In the genomic region with DNA sequence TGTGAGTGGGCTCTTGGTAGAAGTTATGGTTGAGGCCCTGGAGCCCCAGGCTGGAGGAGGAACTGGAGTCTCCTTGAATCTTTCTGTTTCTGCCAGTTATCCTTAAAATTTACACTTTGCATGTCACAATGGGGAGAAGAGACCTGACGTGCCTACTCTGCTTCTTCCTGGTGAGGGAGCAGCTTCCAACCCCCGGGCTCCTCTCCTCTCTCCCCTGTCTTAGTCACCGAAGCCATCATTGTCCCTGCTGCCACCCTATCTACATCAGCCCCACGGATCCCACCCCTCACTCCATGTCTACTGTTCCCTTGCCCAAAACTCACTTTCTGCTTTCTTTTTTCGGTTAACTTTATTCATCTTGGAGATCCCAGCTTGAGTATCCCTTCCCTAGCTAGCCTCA, we compare ENCODE assay signal across 16 cellular contexts. TPM values are rescaled to one million over a fixed set of nuclear protein-coding genes. Genes with fewer than 3 reads are reported as not detected.
DNase-seq lines count a peak whose midpoint lies in the region; TF ChIP-seq lines count a peak whose summit lies in the region.
"Had no signal": no experiment of that assay in that cellular context is flagged by ENCODE, and none has a peak within 500 bp of the region (broad histone marks: within the 10 kb centered on the region; RNA-seq: fewer than 3 reads in every experiment).

No MANE protein-coding gene starts in this region.

- 97% methylated on average over 4 of the region's 5 CpGs for whole genome bisulfite sequencing in mammary epithelial cell (ENCODE audit: low coverage, missing lambda C conversion rate)

- H2AFZ ChIP-seq in mammary epithelial cell (ENCODE audit: low read depth, low read length) (no peak overlapping the region), PC-9 (no peak overlapping the region)
- H2AFZ ChIP-seq: GM23248 had no signal

- POLR2A ChIA-PET in MCF 10A (lab: Yijun Ruan, JAX) (no interaction called here), PC-9 (lab: Charles Lee; ENCODE audit: unreplicated experiment) (no interaction called here)

- intact Hi-C loops in MCF 10A (cut with micrococcal nuclease) (no loop called here), mammary epithelial cell (cut with micrococcal nuclease) (no loop called here), PC-9 (cut with micrococcal nuclease; ENCODE audit: unreplicated experiment) (no loop called here)

- no peak overlapping the region for H3K9ac ChIP-seq in mammary epithelial cell (ENCODE audit: insufficient read depth, low read length)
- H3K9ac ChIP-seq: GM23248 had no signal

- H4K20me1 ChIP-seq in mammary epithelial cell (ENCODE audit: insufficient read depth, low read length) = no peaks in the 10 kb centered on the region
- peaks cover 5% of the 10 kb centered on the region for H4K20me1 ChIP-seq in PC-9 (ENCODE audit: insufficient read depth)

- no peaks in the 10 kb centered on the region for H3K4me1 Mint-ChIP-seq in T-helper 2 cell treated with Interferon-gamma antibody and Interleukin-4, amounts not matched to agents 5 μg/mL and 100 μg/mL, for 36 hours (ENCODE audit: low read depth)
- H3K4me1 Mint-ChIP-seq in MCF 10A (ENCODE audit: insufficient read depth, unreplicated experiment) = no peaks in the 10 kb centered on the region

- no peaks in the 10 kb centered on the region for H3K4me1 ChIP-seq in mammary epithelial cell (ENCODE audit: insufficient read depth, low read length)
- no peaks in the 10 kb centered on the region for H3K4me1 ChIP-seq in PC-9 (replicated peaks; ENCODE audit: insufficient read depth)
- H3K4me1 ChIP-seq: A549, Caco-2 had no signal

- in situ Hi-C loops in mammary epithelial cell (cut with MboI; ENCODE audit: low sequenced_read_pairs in 2 of 2) = no loop called here

- H3K4me2 ChIP-seq in mammary epithelial cell (ENCODE audit: insufficient read depth, low read depth, low read length) (no peak overlapping the region), PC-9 (no peak overlapping the region)
- H3K4me2 ChIP-seq: A549 had no signal

- no peak overlapping the region for H3K4me3 Mint-ChIP-seq in T-helper 2 cell treated with Interferon-gamma antibody and Interleukin-4, amounts not matched to agents 5 μg/mL and 100 μg/mL, for 36 hours
- H3K4me3 Mint-ChIP-seq in MCF 10A (ENCODE audit: unreplicated experiment) = no peak overlapping the region
- H3K4me3 Mint-ChIP-seq: CD4-positive, alpha-beta T cell had no signal

- BruUV-seq in MCF 10A (replicated peaks; lab: Mats Ljungman, UMichigan) = no TSS peak
- BruUV-seq in mammary epithelial cell (replicated peaks; lab: Mats Ljungman, UMichigan) = no TSS peak
- no TSS peak for BruUV-seq in PC-9 (replicated peaks; lab: Mats Ljungman, UMichigan)

- no peaks in the 10 kb centered on the region for H3F3A ChIP-seq in PC-9 (ENCODE audit: insufficient read depth, low read depth)

- no peak overlapping the region for H3K27ac ChIP-seq in mammary epithelial cell (ENCODE audit: insufficient read depth, low read depth, low read length)
- H3K27ac ChIP-seq in PC-9 = no peak overlapping the region
- H3K27ac ChIP-seq: 22Rv1, A549, C4-2B, GM23248, HL-60 had no signal

- H3K4me3 ChIP-seq in mammary epithelial cell (replicated peaks in 1 of 3; ENCODE audit: insufficient read depth in 1 of 3, low read depth in 2 of 3, low read length in 3 of 3) (no peak overlapping the region), PC-9 (no peak overlapping the region)
- H3K4me3 ChIP-seq: A549, GM23248 had no signal

- peaks cover 61% of the 10 kb centered on the region for H3K36me3 Mint-ChIP-seq in T-helper 2 cell treated with Interferon-gamma antibody and Interleukin-4, amounts not matched to agents 5 μg/mL and 100 μg/mL, for 36 hours (ENCODE audit: low read depth)
- H3K36me3 Mint-ChIP-seq in MCF 10A (ENCODE audit: insufficient read depth, unreplicated experiment) = peaks cover 99% of the 10 kb centered on the region

- H3K27me3 ChIP-seq in mammary epithelial cell (ENCODE audit: insufficient read depth, low read length) (no peaks in the 10 kb centered on the region), PC-9 (ENCODE audit: insufficient read depth, low read depth) (no peaks in the 10 kb centered on the region)

- no peaks in the 10 kb centered on the region for H3K9me3 Mint-ChIP-seq in T-helper 2 cell treated with Interferon-gamma antibody and Interleukin-4, amounts not matched to agents 5 μg/mL and 100 μg/mL, for 36 hours
- no peaks in the 10 kb centered on the region for H3K9me3 Mint-ChIP-seq in MCF 10A (ENCODE audit: unreplicated experiment)
- H3K9me3 Mint-ChIP-seq: CD4-positive, alpha-beta T cell had no signal

- CTCF ChIA-PET in MCF 10A (lab: Yijun Ruan, JAX) (interaction anchor here (0.6 kb wide), 2 partner anchors 291 to 583 kb away, joined by 4 to 5 read pairs; no protein-coding TSS in a partner anchor), mammary epithelial cell (lab: Charles Lee; ENCODE audit: low non-redundant PET) (no interaction called here), PC-9 (lab: Charles Lee) (no interaction called here)

- no peak for DNase-seq in T-helper 2 cell treated with Interferon-gamma antibody and Interleukin-4, amounts not matched to agents 5 μg/mL and 100 μg/mL, for 36 hours (ENCODE audit: low spot score)
- DNase-seq in T-helper 2 cell (no peak), MCF 10A (ENCODE audit: unreplicated experiment) (no peak), mammary epithelial cell (no peak), putamen (ENCODE audit: low spot score) (peak; percentile 47), PC-9 (no peak), NCI-H748 treated with DMSO at 0.1 percent for 48 hours (lab: John Stamatoyannopoulos, UW) (no peak)
- DNase-seq: AML-193; Caco-2; CD4-positive, alpha-beta T cell; GM23248; HCEC 1CT had no signal

- H3K9me2 ChIP-seq in PC-9 (ENCODE audit: insufficient read depth) = no peaks in the 10 kb centered on the region

- peak overlapping the region; percentile 27 for H3K27ac Mint-ChIP-seq in T-helper 2 cell treated with Interferon-gamma antibody and Interleukin-4, amounts not matched to agents 5 μg/mL and 100 μg/mL, for 36 hours
- peak overlapping the region; percentile 51 for H3K27ac Mint-ChIP-seq in MCF 10A (ENCODE audit: low read depth, unreplicated experiment)
- H3K27ac Mint-ChIP-seq: CD4-positive, alpha-beta T cell had no signal

- H3K9me3 ChIP-seq in mammary epithelial cell (replicated peaks; ENCODE audit: insufficient read depth, low read length) (no peaks in the 10 kb centered on the region), PC-9 (ENCODE audit: insufficient read depth, low read depth) (no peaks in the 10 kb centered on the region)
- H3K9me3 ChIP-seq: A549, Caco-2 had no signal

- peaks cover 46% of the 10 kb centered on the region for H3K36me3 ChIP-seq in mammary epithelial cell (ENCODE audit: insufficient read depth, low read length)
- peaks cover 29% of the 10 kb centered on the region for H3K36me3 ChIP-seq in PC-9 (ENCODE audit: low read depth)

- H3K79me2 ChIP-seq in mammary epithelial cell (ENCODE audit: insufficient read depth, low read length) (no peaks in the 10 kb centered on the region), PC-9 (ENCODE audit: low read depth) (no peaks in the 10 kb centered on the region)

- no peak for TF ChIP-seq CTCF in MCF 10A (IDR thresholded peaks at IDR 0.05; ENCODE audit: unreplicated experiment)
- no peak for TF ChIP-seq CTCF in mammary epithelial cell (conservative IDR thresholded peaks at IDR 0.05 in 1 of 2, IDR thresholded peaks at IDR 0.05 in 1 of 2; ENCODE audit: extremely low read depth in 1 of 2, insufficient read depth in 1 of 2, low read depth in 1 of 2, low read length in 2 of 2)
- TF ChIP-seq CTCF in PC-9 (conservative IDR thresholded peaks at IDR 0.05) = no peak

- no peaks in the 10 kb centered on the region for H3K27me3 Mint-ChIP-seq in T-helper 2 cell treated with Interferon-gamma antibody and Interleukin-4, amounts not matched to agents 5 μg/mL and 100 μg/mL, for 36 hours (ENCODE audit: low read depth)
- H3K27me3 Mint-ChIP-seq in MCF 10A (ENCODE audit: insufficient read depth, unreplicated experiment) = no peaks in the 10 kb centered on the region
- H3K27me3 Mint-ChIP-seq: CD4-positive, alpha-beta T cell had no signal

- dilution Hi-C loops in mammary epithelial cell (cut with HindIII; ENCODE audit: low sequenced_read_pairs) = no loop called here

RNA-seq across cellular contexts. Expression of gene DNAJA3, which starts 17.6 kb away (rescaled TPM):
- total RNA-seq in MCF 10A (2022) (98.1 and 101 TPM in 2 replicates), mammary epithelial cell (10 to 100 TPM; 52.7 to 70.4 TPM), PC-9 (2021) (58.9 and 66.5 TPM in 2 replicates)
- 55.6 TPM for polyA plus RNA-seq in mammary epithelial cell
- 76.3 TPM for polyA minus RNA-seq in mammary epithelial cell

RNA-seq across cellular contexts. Expression of gene CORO7, which starts 26.9 kb away (rescaled TPM):
- total RNA-seq in MCF 10A (2022) (20.3 and 24.9 TPM in 2 replicates), mammary epithelial cell (10 to 100 TPM; 10.7 to 26.0 TPM), PC-9 (2021) (42.1 and 55.4 TPM in 2 replicates)
- 8.8 TPM for polyA plus RNA-seq in mammary epithelial cell
- 36.2 TPM for polyA minus RNA-seq in mammary epithelial cell

RNA-seq across cellular contexts. Expression of gene NMRAL1, which starts 31.2 kb away (rescaled TPM):
- total RNA-seq in MCF 10A (2022) (41.2 and 48.6 TPM in 2 replicates), mammary epithelial cell (10 to 100 TPM; 55.7 to 62.8 TPM), PC-9 (2021) (118 and 141 TPM in 2 replicates)
- 81.2 TPM for polyA plus RNA-seq in mammary epithelial cell
- polyA minus RNA-seq in mammary epithelial cell = 62.6 TPM

RNA-seq across cellular contexts. Expression of gene HMOX2, which starts 32.9 kb away (rescaled TPM):
- total RNA-seq in MCF 10A (2022) = 60.4 and 65.6 TPM in 2 replicates
- 10 to 100 TPM; 55.8 to 98.4 TPM for total RNA-seq in mammary epithelial cell
- 113 TPM for polyA plus RNA-seq in mammary epithelial cell
- polyA minus RNA-seq in mammary epithelial cell = 96.6 TPM
- total RNA-seq in PC-9 (2021) = 68.1 and 69.5 TPM in 2 replicates
